1 cellular context compared by ENCODE assay signal in the genomic region with DNA sequence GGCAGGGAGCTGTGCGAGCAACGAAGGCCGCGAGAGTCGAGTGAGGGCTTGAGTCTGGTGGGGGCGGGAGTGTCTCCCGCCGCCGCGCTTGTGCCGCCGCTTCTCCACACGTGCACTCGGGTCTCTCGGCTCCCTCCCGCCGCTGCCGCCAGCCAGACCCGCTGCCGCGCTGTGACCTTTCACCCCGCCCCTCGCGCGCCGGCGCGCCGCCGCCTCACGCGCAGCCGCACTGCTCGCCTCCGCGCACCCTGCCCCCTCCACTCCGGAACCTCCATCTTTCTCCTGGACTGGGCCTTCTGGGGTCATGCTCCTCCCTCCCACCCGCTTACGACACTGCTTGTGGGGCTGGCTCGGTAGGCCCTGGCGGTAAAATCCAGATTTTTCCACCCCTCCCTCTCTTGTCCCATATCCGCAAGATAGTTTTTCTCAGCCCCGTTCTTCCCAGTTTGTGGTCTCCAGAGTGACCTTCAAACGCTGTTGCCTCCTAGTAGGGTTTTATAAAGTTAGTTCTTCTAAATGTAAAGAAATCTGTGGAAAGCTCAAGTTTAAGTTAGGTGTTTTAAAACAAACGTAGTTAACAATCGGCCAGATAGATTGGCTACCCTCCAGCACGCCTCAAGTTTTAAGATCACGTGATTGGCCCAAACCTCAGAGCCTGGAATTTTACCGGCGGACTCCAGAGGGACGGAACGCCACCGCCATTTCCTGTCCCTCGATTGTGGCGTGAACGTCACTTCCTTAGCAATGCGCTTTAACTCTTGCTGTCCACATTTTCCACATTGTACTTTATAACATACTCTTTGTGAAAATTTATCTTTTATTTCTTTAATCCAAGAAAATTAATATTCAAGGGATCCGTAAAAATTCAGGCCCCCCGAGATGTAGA.
TF ChIP-seq lines count a peak whose summit lies in the region.

A gene (minus strand): TSS at position 181 of the 886 bp plus-strand sequence. CDS start 300 bp downstream, outside the sequence.

TF ChIP-seq in K562, 482 proteins besides CTCF, POLR2A, EP300 and RAD21 (continued from another document and continues in another):
- TF ChIP-seq, protein P1, sequence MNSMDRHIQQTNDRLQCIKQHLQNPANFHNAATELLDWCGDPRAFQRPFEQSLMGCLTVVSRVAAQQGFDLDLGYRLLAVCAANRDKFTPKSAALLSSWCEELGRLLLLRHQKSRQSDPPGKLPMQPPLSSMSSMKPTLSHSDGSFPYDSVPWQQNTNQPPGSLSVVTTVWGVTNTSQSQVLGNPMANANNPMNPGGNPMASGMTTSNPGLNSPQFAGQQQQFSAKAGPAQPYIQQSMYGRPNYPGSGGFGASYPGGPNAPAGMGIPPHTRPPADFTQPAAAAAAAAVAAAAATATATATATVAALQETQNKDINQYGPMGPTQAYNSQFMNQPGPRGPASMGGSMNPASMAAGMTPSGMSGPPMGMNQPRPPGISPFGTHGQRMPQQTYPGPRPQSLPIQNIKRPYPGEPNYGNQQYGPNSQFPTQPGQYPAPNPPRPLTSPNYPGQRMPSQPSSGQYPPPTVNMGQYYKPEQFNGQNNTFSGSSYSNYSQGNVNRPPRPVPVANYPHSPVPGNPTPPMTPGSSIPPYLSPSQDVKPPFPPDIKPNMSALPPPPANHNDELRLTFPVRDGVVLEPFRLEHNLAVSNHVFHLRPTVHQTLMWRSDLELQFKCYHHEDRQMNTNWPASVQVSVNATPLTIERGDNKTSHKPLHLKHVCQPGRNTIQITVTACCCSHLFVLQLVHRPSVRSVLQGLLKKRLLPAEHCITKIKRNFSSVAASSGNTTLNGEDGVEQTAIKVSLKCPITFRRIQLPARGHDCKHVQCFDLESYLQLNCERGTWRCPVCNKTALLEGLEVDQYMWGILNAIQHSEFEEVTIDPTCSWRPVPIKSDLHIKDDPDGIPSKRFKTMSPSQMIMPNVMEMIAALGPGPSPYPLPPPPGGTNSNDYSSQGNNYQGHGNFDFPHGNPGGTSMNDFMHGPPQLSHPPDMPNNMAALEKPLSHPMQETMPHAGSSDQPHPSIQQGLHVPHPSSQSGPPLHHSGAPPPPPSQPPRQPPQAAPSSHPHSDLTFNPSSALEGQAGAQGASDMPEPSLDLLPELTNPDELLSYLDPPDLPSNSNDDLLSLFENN (IDR thresholded peaks at IDR 0.05; ENCODE audit: low read depth in 2 of 2, low read length in 2 of 2) = no peak
- no peak for TF ChIP-seq FUS (optimal IDR thresholded peaks at IDR 0.05; ENCODE audit: low read depth, low read length)
- peak; percentile 98 for TF ChIP-seq L3MBTL2 (IDR thresholded peaks at IDR 0.05)
- TF ChIP-seq ILK (tag; IDR thresholded peaks at IDR 0.05; ENCODE audit: borderline replicate concordance, low read depth) = no peak
- TF ChIP-seq CXXC5 (CRISPR knock-in tag; IDR thresholded peaks at IDR 0.05) = peak; percentile 79
- TF ChIP-seq, protein P2, sequence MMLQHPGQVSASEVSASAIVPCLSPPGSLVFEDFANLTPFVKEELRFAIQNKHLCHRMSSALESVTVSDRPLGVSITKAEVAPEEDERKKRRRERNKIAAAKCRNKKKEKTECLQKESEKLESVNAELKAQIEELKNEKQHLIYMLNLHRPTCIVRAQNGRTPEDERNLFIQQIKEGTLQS (IDR thresholded peaks at IDR 0.05) = no peak
- TF ChIP-seq, protein P2 (CRISPR knock-in tag; conservative IDR thresholded peaks at IDR 0.05) = no peak
- no peak for TF ChIP-seq ZNF121 (CRISPR knock-in tag; conservative IDR thresholded peaks at IDR 0.05)
- TF ChIP-seq SP1 (CRISPR knock-in tag; IDR thresholded peaks at IDR 0.05) = 0 out of 2 replicates have a peak, but pooled peaks have one; percentile 38
- TF ChIP-seq LARP7 (IDR thresholded peaks at IDR 0.05) = no peak
- no peak for TF ChIP-seq SLC30A9 (CRISPR knock-in tag; IDR thresholded peaks at IDR 0.05)
- peak; percentile 79 for TF ChIP-seq NFIC (IDR thresholded peaks at IDR 0.05)
- TF ChIP-seq ZNF764 (CRISPR knock-in tag; IDR thresholded peaks at IDR 0.05; ENCODE audit: low read depth) = no peak
- TF ChIP-seq ELF1 (tag; IDR thresholded peaks at IDR 0.05) = peak; percentile 36; the same call in 1 of the 2 replicates
- TF ChIP-seq PHB (CRISPR knock-in tag; IDR thresholded peaks at IDR 0.05) = no peak
- no peak for TF ChIP-seq KLF10 (CRISPR knock-in tag; IDR thresholded peaks at IDR 0.05)
- peak; percentile 56 for TF ChIP-seq CBFA2T2 (conservative IDR thresholded peaks at IDR 0.05)
- TF ChIP-seq THRAP3 (IDR thresholded peaks at IDR 0.05; ENCODE audit: borderline replicate concordance) = no peak
- TF ChIP-seq, protein P3, sequence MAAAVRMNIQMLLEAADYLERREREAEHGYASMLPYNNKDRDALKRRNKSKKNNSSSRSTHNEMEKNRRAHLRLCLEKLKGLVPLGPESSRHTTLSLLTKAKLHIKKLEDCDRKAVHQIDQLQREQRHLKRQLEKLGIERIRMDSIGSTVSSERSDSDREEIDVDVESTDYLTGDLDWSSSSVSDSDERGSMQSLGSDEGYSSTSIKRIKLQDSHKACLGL (CRISPR knock-in tag; IDR thresholded peaks at IDR 0.05; ENCODE audit: borderline replicate concordance, poor library complexity, severe bottlenecking) = no peak
- peak; percentile 48; the same call in 1 of the 2 replicates for TF ChIP-seq DMBX1 (CRISPR knock-in tag; IDR thresholded peaks at IDR 0.05; ENCODE audit: borderline replicate concordance)
- no peak for TF ChIP-seq FOXK2 (conservative IDR thresholded peaks at IDR 0.05 in 1 of 2, IDR thresholded peaks at IDR 0.05 in 1 of 2; ENCODE audit: low read depth in 2 of 2)
- TF ChIP-seq ZNF830 (CRISPR knock-in tag; IDR thresholded peaks at IDR 0.05) = no peak
- no peak for TF ChIP-seq XRCC4 (IDR thresholded peaks at IDR 0.05; ENCODE audit: extremely low read depth, insufficient read depth, insufficient read length)
- TF ChIP-seq KDM2B (CRISPR knock-in tag; IDR thresholded peaks at IDR 0.05) = no peak
- peak; percentile 92 for TF ChIP-seq RBFOX2 (IDR thresholded peaks at IDR 0.05; ENCODE audit: low read depth, low read length)
- TF ChIP-seq KLF16 (IDR thresholded peaks at IDR 0.05) = no peak; the same call in 1 of the 2 replicates
- TF ChIP-seq HDAC1 (IDR thresholded peaks at IDR 0.05) = peak in 1 of 2 experiments; percentile 69; a peak in 1 of 4 replicates
- no peak for TF ChIP-seq NCOA6 (IDR thresholded peaks at IDR 0.05)
- no peak for TF ChIP-seq HDGF (IDR thresholded peaks at IDR 0.05)
- TF ChIP-seq FOXM1 (IDR thresholded peaks at IDR 0.05; ENCODE audit: low read depth) = no peak
- 0 out of 2 replicates have a peak, but pooled peaks have one; percentile 63 for TF ChIP-seq FOXM1 (CRISPR knock-in tag; IDR thresholded peaks at IDR 0.05; ENCODE audit: low read depth)
- TF ChIP-seq, protein P4, sequence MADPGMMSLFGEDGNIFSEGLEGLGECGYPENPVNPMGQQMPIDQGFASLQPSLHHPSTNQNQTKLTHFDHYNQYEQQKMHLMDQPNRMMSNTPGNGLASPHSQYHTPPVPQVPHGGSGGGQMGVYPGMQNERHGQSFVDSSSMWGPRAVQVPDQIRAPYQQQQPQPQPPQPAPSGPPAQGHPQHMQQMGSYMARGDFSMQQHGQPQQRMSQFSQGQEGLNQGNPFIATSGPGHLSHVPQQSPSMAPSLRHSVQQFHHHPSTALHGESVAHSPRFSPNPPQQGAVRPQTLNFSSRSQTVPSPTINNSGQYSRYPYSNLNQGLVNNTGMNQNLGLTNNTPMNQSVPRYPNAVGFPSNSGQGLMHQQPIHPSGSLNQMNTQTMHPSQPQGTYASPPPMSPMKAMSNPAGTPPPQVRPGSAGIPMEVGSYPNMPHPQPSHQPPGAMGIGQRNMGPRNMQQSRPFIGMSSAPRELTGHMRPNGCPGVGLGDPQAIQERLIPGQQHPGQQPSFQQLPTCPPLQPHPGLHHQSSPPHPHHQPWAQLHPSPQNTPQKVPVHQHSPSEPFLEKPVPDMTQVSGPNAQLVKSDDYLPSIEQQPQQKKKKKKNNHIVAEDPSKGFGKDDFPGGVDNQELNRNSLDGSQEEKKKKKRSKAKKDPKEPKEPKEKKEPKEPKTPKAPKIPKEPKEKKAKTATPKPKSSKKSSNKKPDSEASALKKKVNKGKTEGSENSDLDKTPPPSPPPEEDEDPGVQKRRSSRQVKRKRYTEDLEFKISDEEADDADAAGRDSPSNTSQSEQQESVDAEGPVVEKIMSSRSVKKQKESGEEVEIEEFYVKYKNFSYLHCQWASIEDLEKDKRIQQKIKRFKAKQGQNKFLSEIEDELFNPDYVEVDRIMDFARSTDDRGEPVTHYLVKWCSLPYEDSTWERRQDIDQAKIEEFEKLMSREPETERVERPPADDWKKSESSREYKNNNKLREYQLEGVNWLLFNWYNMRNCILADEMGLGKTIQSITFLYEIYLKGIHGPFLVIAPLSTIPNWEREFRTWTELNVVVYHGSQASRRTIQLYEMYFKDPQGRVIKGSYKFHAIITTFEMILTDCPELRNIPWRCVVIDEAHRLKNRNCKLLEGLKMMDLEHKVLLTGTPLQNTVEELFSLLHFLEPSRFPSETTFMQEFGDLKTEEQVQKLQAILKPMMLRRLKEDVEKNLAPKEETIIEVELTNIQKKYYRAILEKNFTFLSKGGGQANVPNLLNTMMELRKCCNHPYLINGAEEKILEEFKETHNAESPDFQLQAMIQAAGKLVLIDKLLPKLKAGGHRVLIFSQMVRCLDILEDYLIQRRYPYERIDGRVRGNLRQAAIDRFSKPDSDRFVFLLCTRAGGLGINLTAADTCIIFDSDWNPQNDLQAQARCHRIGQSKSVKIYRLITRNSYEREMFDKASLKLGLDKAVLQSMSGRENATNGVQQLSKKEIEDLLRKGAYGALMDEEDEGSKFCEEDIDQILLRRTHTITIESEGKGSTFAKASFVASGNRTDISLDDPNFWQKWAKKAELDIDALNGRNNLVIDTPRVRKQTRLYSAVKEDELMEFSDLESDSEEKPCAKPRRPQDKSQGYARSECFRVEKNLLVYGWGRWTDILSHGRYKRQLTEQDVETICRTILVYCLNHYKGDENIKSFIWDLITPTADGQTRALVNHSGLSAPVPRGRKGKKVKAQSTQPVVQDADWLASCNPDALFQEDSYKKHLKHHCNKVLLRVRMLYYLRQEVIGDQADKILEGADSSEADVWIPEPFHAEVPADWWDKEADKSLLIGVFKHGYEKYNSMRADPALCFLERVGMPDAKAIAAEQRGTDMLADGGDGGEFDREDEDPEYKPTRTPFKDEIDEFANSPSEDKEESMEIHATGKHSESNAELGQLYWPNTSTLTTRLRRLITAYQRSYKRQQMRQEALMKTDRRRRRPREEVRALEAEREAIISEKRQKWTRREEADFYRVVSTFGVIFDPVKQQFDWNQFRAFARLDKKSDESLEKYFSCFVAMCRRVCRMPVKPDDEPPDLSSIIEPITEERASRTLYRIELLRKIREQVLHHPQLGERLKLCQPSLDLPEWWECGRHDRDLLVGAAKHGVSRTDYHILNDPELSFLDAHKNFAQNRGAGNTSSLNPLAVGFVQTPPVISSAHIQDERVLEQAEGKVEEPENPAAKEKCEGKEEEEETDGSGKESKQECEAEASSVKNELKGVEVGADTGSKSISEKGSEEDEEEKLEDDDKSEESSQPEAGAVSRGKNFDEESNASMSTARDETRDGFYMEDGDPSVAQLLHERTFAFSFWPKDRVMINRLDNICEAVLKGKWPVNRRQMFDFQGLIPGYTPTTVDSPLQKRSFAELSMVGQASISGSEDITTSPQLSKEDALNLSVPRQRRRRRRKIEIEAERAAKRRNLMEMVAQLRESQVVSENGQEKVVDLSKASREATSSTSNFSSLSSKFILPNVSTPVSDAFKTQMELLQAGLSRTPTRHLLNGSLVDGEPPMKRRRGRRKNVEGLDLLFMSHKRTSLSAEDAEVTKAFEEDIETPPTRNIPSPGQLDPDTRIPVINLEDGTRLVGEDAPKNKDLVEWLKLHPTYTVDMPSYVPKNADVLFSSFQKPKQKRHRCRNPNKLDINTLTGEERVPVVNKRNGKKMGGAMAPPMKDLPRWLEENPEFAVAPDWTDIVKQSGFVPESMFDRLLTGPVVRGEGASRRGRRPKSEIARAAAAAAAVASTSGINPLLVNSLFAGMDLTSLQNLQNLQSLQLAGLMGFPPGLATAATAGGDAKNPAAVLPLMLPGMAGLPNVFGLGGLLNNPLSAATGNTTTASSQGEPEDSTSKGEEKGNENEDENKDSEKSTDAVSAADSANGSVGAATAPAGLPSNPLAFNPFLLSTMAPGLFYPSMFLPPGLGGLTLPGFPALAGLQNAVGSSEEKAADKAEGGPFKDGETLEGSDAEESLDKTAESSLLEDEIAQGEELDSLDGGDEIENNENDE (IDR thresholded peaks at IDR 0.05; ENCODE audit: low read depth, low read length) = no peak
- TF ChIP-seq MED1 (CRISPR knock-in tag; IDR thresholded peaks at IDR 0.05; ENCODE audit: borderline replicate concordance) = no peak
- TF ChIP-seq, protein P5, sequence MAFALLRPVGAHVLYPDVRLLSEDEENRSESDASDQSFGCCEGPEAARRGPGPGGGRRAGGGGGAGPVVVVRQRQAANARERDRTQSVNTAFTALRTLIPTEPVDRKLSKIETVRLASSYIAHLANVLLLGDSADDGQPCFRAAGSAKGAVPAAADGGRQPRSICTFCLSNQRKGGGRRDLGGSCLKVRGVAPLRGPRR (CRISPR knock-in tag; IDR thresholded peaks at IDR 0.05) = no peak
- TF ChIP-seq, protein P6, sequence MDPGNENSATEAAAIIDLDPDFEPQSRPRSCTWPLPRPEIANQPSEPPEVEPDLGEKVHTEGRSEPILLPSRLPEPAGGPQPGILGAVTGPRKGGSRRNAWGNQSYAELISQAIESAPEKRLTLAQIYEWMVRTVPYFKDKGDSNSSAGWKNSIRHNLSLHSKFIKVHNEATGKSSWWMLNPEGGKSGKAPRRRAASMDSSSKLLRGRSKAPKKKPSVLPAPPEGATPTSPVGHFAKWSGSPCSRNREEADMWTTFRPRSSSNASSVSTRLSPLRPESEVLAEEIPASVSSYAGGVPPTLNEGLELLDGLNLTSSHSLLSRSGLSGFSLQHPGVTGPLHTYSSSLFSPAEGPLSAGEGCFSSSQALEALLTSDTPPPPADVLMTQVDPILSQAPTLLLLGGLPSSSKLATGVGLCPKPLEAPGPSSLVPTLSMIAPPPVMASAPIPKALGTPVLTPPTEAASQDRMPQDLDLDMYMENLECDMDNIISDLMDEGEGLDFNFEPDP (CRISPR knock-in tag; IDR thresholded peaks at IDR 0.05) = no peak
- no peak for TF ChIP-seq DIDO1 (tag; IDR thresholded peaks at IDR 0.05; ENCODE audit: low read depth)
- peak; percentile 72 for TF ChIP-seq TBP (optimal IDR thresholded peaks at IDR 0.05; ENCODE audit: low read depth, low read length)
- TF ChIP-seq SNRNP70 (optimal IDR thresholded peaks at IDR 0.05; ENCODE audit: low read depth, low read length) = no peak
- TF ChIP-seq GATAD2B (IDR thresholded peaks at IDR 0.05; ENCODE audit: borderline replicate concordance) = no peak
- no peak for TF ChIP-seq RBM14 (IDR thresholded peaks at IDR 0.05; ENCODE audit: borderline replicate concordance, insufficient read depth, low read depth, low read length)
- TF ChIP-seq, protein P7, sequence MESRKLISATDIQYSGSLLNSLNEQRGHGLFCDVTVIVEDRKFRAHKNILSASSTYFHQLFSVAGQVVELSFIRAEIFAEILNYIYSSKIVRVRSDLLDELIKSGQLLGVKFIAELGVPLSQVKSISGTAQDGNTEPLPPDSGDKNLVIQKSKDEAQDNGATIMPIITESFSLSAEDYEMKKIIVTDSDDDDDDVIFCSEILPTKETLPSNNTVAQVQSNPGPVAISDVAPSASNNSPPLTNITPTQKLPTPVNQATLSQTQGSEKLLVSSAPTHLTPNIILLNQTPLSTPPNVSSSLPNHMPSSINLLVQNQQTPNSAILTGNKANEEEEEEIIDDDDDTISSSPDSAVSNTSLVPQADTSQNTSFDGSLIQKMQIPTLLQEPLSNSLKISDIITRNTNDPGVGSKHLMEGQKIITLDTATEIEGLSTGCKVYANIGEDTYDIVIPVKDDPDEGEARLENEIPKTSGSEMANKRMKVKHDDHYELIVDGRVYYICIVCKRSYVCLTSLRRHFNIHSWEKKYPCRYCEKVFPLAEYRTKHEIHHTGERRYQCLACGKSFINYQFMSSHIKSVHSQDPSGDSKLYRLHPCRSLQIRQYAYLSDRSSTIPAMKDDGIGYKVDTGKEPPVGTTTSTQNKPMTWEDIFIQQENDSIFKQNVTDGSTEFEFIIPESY (CRISPR knock-in tag; IDR thresholded peaks at IDR 0.05) = no peak
